13 cellular contexts compared by ENCODE assay signal in genomic region chr2:191593622-191594416, GRCh38.
DNase-seq lines count a peak whose midpoint lies in the region; ATAC-seq and TF ChIP-seq lines count a peak whose summit lies in the region.
"Had no signal": no experiment of that assay in that cellular context is flagged by ENCODE, and none has a peak within 500 bp of the region (broad histone marks: within the 10 kb centered on the region; RNA-seq: fewer than 3 reads in every experiment).

No MANE protein-coding gene starts in this region.

- H3K9me2 ChIP-seq in PC-3 (replicated peaks; ENCODE audit: low read length): no peaks in the 10 kb centered on the region

- H3K27me3 Mint-ChIP-seq in CD4-positive, alpha-beta memory T cell: no peaks in the 10 kb centered on the region

- TSS peak; percentile 44 for BruUV-seq in PC-3 (replicated peaks; lab: Mats Ljungman, UMichigan)

- CTCF ChIA-PET in PC-3 (lab: Charles Lee): no interaction called here
- CTCF ChIA-PET in CD4-positive, alpha-beta memory T cell (lab: Charles Lee; ENCODE audit: partially characterized antibody): no interaction called here

- H3K27me3 ChIP-seq in PC-3 (ENCODE audit: low read length): no peaks in the 10 kb centered on the region
- no peaks in the 10 kb centered on the region for H3K27me3 ChIP-seq in CD4-positive, alpha-beta memory T cell (ENCODE audit: insufficient read depth, low read length)
- H3K27me3 ChIP-seq: brain microvascular endothelial cell had no signal

- POLR2A ChIA-PET in PC-3 (lab: Charles Lee; ENCODE audit: unreplicated experiment): no interaction called here
- POLR2A ChIA-PET in CD4-positive, alpha-beta memory T cell (lab: Charles Lee; ENCODE audit: partially characterized antibody): no interaction called here

- peak overlapping the region; percentile 54 for H3K9ac ChIP-seq in PC-3 (ENCODE audit: low read length)

- H3K4me1 Mint-ChIP-seq in CD4-positive, alpha-beta memory T cell: peaks cover 0 to 2% (median 0%) of the 10 kb centered on the region in 4 donors

- H3K9me3 Mint-ChIP-seq in CD4-positive, alpha-beta memory T cell: no peaks in the 10 kb centered on the region

- H3K27ac ChIP-seq in PC-3 (ENCODE audit: low read length) (peak overlapping the region; percentile 95), epithelial cell of prostate (peak overlapping the region; percentile 93)
- no peak overlapping the region for H3K27ac ChIP-seq in CD4-positive, alpha-beta memory T cell (ENCODE audit: low read depth, low read length)
- H3K27ac ChIP-seq: brain microvascular endothelial cell, heart left ventricle, lower lobe of right lung, skin epidermis had no signal

- TF ChIP-seq CTCF in PC-3 (conservative IDR thresholded peaks at IDR 0.05; ENCODE audit: low read depth, low read length): no peak

- peak overlapping the region; percentile 77 for H3K4me2 ChIP-seq in PC-3 (ENCODE audit: low read length)

- H3F3A ChIP-seq in PC-3 (ENCODE audit: low read length, unreplicated experiment): peaks cover 13% of the 10 kb centered on the region

- H3K4me3 ChIP-seq in PC-3 (ENCODE audit: low read length): peak overlapping the region; percentile 49; the same call in 1 of the 2 replicates
- H3K4me3 ChIP-seq in CD4-positive, alpha-beta memory T cell (ENCODE audit: low read length in 2 of 2): no peak overlapping the region
- H3K4me3 ChIP-seq: heart left ventricle, lower lobe of right lung, skin epidermis had no signal

- H3K79me2 ChIP-seq in PC-3 (ENCODE audit: low read length): no peaks in the 10 kb centered on the region

- intact Hi-C loops in PC-3 (cut with micrococcal nuclease): no loop called here
- intact Hi-C loops in CD4-positive, alpha-beta memory T cell (cut with micrococcal nuclease): no loop called here

- H2AFZ ChIP-seq in PC-3 (ENCODE audit: low read length): peak overlapping the region; percentile 28; the same call in 1 of the 2 replicates

- no peaks in the 10 kb centered on the region for H4K20me1 ChIP-seq in PC-3 (ENCODE audit: low read length)

- H3K9me3 ChIP-seq in PC-3 (ENCODE audit: low read length): no peaks in the 10 kb centered on the region
- H3K9me3 ChIP-seq in CD4-positive, alpha-beta memory T cell (ENCODE audit: control insufficient read depth in 1 of 2, low read length in 2 of 2): no peaks in the 10 kb centered on the region
- H3K9me3 ChIP-seq: lower lobe of right lung had no signal

- peak; percentile 96 for ATAC-seq in PC-3
- ATAC-seq: heart left ventricle, lower lobe of right lung had no signal

- DNase-seq in GM04504 (ENCODE audit: low read depth): peak; percentile 43
- DNase-seq in PC-3: peak; percentile 98
- peak; percentile 78 for DNase-seq in epithelial cell of prostate (ENCODE audit: low read depth, low spot score)
- peak; percentile 98 for DNase-seq in renal cortical epithelial cell (ENCODE audit: low read depth)
- DNase-seq in CD4-positive, alpha-beta memory T cell: no peak
- DNase-seq in SHP77 treated with DMSO at 0.1 percent for 48 hours (lab: John Stamatoyannopoulos, UW): no peak
- no peak for DNase-seq in activated T-cell treated with anti-CD3 and anti-CD28 coated beads for 4 hours
- DNase-seq: activated CD4-positive, alpha-beta T cell treated with anti-CD3 and anti-CD28 coated beads, Interleukin-2, amount 50 U/mL, for 1 hour; brain microvascular endothelial cell; effector CD8-positive, alpha-beta T cell; heart left ventricle; lower lobe of right lung had no signal

- H3K27ac Mint-ChIP-seq in CD4-positive, alpha-beta memory T cell: peak overlapping the region in 1 of 7 donors; percentile 29

- peaks cover 23% of the 10 kb centered on the region for H3K4me1 ChIP-seq in PC-3 (ENCODE audit: insufficient read depth, low read length)
- no peaks in the 10 kb centered on the region for H3K4me1 ChIP-seq in CD4-positive, alpha-beta memory T cell (ENCODE audit: insufficient read depth, low read length)
- H3K4me1 ChIP-seq: heart left ventricle, lower lobe of right lung had no signal

- no peaks in the 10 kb centered on the region for H3K36me3 ChIP-seq in PC-3 (ENCODE audit: low read depth, low read length)
- no peaks in the 10 kb centered on the region for H3K36me3 ChIP-seq in CD4-positive, alpha-beta memory T cell (ENCODE audit: insufficient read depth, low read length)
- H3K36me3 ChIP-seq: brain microvascular endothelial cell, heart left ventricle, lower lobe of right lung had no signal

- no peak overlapping the region for H3K4me3 Mint-ChIP-seq in CD4-positive, alpha-beta memory T cell

- no peaks in the 10 kb centered on the region for H3K36me3 Mint-ChIP-seq in CD4-positive, alpha-beta memory T cell

Comparison
In these comparisons a context has a peak if more than half of its experiments do, and no peak if none do; other contexts are left out.
1. DNase-seq: peak in GM04504 (single experiment), PC-3 (single experiment), epithelial cell of prostate (single experiment) and renal cortical epithelial cell (single experiment); none in CD4-positive, alpha-beta memory T cell (0 of 5), SHP77 treated with DMSO at 0.1 percent for 48 hours (single experiment) and activated T-cell treated with anti-CD3 and anti-CD28 coated beads for 4 hours (single experiment).